Comparison of ENCODE assay signal across 1 cellular context in genomic region chr20:11918280-11918952, GRCh38.
TF ChIP-seq lines count a peak whose summit lies in the region.

No MANE protein-coding gene starts in this region.

TF ChIP-seq in IMR-90, 13 proteins besides CTCF, POLR2A, EP300 and RAD21:
- no peak for TF ChIP-seq MXI1 (IDR thresholded peaks at IDR 0.05; ENCODE audit: borderline replicate concordance, low read depth, low read length)
- no peak for TF ChIP-seq MAZ (IDR thresholded peaks at IDR 0.05; ENCODE audit: borderline replicate concordance, low read depth, low read length)
- no peak for TF ChIP-seq BHLHE40 (IDR thresholded peaks at IDR 0.05; ENCODE audit: low read depth, low read length)
TF ChIP-seq in IMR-90: peak in this region for 0.
